In the genomic region with DNA sequence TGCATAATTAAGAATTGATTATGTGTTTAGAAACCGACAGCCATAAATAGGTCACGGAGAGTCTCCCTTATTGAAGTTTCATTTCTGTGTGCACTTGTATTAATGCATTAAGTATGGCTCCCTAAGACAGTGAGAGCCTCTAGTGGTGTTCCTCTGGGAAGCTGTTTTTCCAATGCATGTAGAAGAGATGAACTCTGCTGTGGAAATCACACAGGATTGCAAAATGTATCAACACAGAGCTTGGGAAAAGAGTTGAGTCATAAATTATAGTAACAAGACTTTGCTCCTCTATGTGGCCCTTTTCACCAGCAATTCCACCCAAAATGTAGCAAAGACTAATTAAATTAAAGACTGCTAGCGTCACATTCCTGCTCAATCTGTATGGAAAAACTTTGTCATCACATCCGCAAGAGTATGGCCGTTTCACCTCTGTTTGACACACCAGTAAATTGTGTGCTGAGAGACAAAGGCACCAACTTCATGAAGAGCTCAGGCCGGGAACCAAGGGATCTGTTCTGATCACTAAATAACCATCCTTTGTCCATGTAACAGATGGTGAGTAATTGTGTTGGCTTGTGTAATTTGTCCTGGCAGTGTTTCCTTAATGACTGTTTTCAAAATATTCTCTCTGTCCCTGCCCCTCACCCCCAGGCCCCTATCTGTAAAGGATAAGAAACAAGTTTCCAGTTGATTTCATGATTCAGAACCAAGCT, we compare ENCODE assay signal across 1 cellular context.
TF ChIP-seq lines count a peak whose summit lies in the region.

No MANE protein-coding gene starts in this region.

TF ChIP-seq in IMR-90, 13 proteins besides CTCF, POLR2A, EP300 and RAD21:
- TF ChIP-seq MAZ (IDR thresholded peaks at IDR 0.05; ENCODE audit: borderline replicate concordance, low read depth, low read length) (no peak), RCOR1 (IDR thresholded peaks at IDR 0.05; ENCODE audit: insufficient replicate concordance, low read length) (no peak), MXI1 (IDR thresholded peaks at IDR 0.05; ENCODE audit: borderline replicate concordance, low read depth, low read length) (no peak), RFX5 (IDR thresholded peaks at IDR 0.05; ENCODE audit: low read depth, low read length) (no peak), MAFK (IDR thresholded peaks at IDR 0.05; ENCODE audit: low read depth, low read length) (no peak), SMC3 (IDR thresholded peaks at IDR 0.05; ENCODE audit: low read depth, low read length) (peak; percentile 36), NFE2L2 (IDR thresholded peaks at IDR 0.05; ENCODE audit: low read depth, low read length) (no peak; the same call in 1 of the 2 replicates), CHD1 (IDR thresholded peaks at IDR 0.05; ENCODE audit: low read depth, low read length) (no peak), CEBPB (IDR thresholded peaks at IDR 0.05; ENCODE audit: low read depth, low read length) (peak; percentile 96), FOS (IDR thresholded peaks at IDR 0.05; ENCODE audit: low read depth, low read length) (peak; percentile 54), BHLHE40 (IDR thresholded peaks at IDR 0.05; ENCODE audit: low read depth, low read length) (no peak)
- TF ChIP-seq, protein P1, sequence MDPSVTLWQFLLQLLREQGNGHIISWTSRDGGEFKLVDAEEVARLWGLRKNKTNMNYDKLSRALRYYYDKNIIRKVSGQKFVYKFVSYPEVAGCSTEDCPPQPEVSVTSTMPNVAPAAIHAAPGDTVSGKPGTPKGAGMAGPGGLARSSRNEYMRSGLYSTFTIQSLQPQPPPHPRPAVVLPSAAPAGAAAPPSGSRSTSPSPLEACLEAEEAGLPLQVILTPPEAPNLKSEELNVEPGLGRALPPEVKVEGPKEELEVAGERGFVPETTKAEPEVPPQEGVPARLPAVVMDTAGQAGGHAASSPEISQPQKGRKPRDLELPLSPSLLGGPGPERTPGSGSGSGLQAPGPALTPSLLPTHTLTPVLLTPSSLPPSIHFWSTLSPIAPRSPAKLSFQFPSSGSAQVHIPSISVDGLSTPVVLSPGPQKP (IDR thresholded peaks at IDR 0.05; ENCODE audit: borderline replicate concordance, low read depth, low read length): no peak
- TF ChIP-seq, protein P2, sequence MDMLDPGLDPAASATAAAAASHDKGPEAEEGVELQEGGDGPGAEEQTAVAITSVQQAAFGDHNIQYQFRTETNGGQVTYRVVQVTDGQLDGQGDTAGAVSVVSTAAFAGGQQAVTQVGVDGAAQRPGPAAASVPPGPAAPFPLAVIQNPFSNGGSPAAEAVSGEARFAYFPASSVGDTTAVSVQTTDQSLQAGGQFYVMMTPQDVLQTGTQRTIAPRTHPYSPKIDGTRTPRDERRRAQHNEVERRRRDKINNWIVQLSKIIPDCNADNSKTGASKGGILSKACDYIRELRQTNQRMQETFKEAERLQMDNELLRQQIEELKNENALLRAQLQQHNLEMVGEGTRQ (IDR thresholded peaks at IDR 0.05; ENCODE audit: low read depth, low read length): no peak
